21 cellular contexts compared by ENCODE assay signal in genomic region chr10:927131-927530, GRCh38. TPM values are rescaled to one million over a fixed set of nuclear protein-coding genes. Genes with fewer than 3 reads are reported as not detected.
DNase-seq lines count a peak whose midpoint lies in the region; ATAC-seq and TF ChIP-seq lines count a peak whose summit lies in the region.
"Had no signal": no experiment of that assay in that cellular context is flagged by ENCODE, and none has a peak within 500 bp of the region (broad histone marks: within the 10 kb centered on the region; RNA-seq: fewer than 3 reads in every experiment).

No MANE protein-coding gene starts in this region.

- peak overlapping the region; percentile 57 for H3K27ac Mint-ChIP-seq in activated CD8-positive, alpha-beta T cell treated with anti-CD3 and anti-CD28 coated beads for 36 hours
- no peak overlapping the region for H3K27ac Mint-ChIP-seq in activated CD8-positive, alpha-beta T cell treated with anti-CD3 and anti-CD28 coated beads, Interleukin-2, amount 10 ng/mL, durations not matched to agents 7 days and 5 days
- peak overlapping the region; percentile 93 for H3K27ac Mint-ChIP-seq in progenitor cell of endocrine pancreas
- H3K27ac Mint-ChIP-seq: activated B cell treated with CpG ODN at 0.5 μM for 24 hours had no signal

- H3K27me3 Mint-ChIP-seq in activated CD8-positive, alpha-beta T cell treated with anti-CD3 and anti-CD28 coated beads for 36 hours: no peaks in the 10 kb centered on the region
- H3K27me3 Mint-ChIP-seq in activated CD8-positive, alpha-beta T cell treated with anti-CD3 and anti-CD28 coated beads, Interleukin-2, amount 10 ng/mL, durations not matched to agents 7 days and 5 days (ENCODE audit: low read depth): no peaks in the 10 kb centered on the region
- H3K27me3 Mint-ChIP-seq in progenitor cell of endocrine pancreas: no peaks in the 10 kb centered on the region
- H3K27me3 Mint-ChIP-seq: activated B cell treated with CpG ODN at 0.5 μM for 24 hours; stimulated activated naive CD8-positive, alpha-beta T cell treated with anti-CD3 and anti-CD28 coated beads, Interleukin-15, amount 100 ng/mL, for 72 hours had no signal

- no peak overlapping the region for H3K4me3 ChIP-seq in Peyer's patch
- H3K4me3 ChIP-seq in prostate gland: no peak overlapping the region
- H3K4me3 ChIP-seq: adrenal gland, left lung, SJCRH30, tibial nerve had no signal

- CTCF ChIA-PET in activated CD8-positive, alpha-beta T cell treated with anti-CD3 and anti-CD28 coated beads for 36 hours (lab: Charles Lee): no interaction called here
- CTCF ChIA-PET in activated CD8-positive, alpha-beta T cell treated with anti-CD3 and anti-CD28 coated beads, Interleukin-2, amount 10 ng/mL, durations not matched to agents 7 days and 5 days (lab: Charles Lee): no interaction called here

- peaks cover 0 to 56% (median 7%) of the 10 kb centered on the region in 4 donors for H3K4me1 ChIP-seq in Peyer's patch
- no peaks in the 10 kb centered on the region for H3K4me1 ChIP-seq in prostate gland (replicated peaks)
- H3K4me1 ChIP-seq: BE2C, SJCRH30 had no signal

- DNase-seq in activated CD8-positive, alpha-beta T cell treated with anti-CD3 and anti-CD28 coated beads for 36 hours: no peak
- DNase-seq in activated CD8-positive, alpha-beta T cell treated with anti-CD3 and anti-CD28 coated beads, Interleukin-2, amount 10 ng/mL, durations not matched to agents 7 days and 5 days: no peak
- DNase-seq in Peyer's patch: peak in 2 of 3 donors; percentile 5 to 6
- peak; percentile 34 for DNase-seq in glomerular visceral epithelial cell (ENCODE audit: extremely low spot score)
- no peak for DNase-seq in progenitor cell of endocrine pancreas (ENCODE audit: low spot score, unreplicated experiment)
- DNase-seq in putamen (ENCODE audit: low spot score): no peak
- DNase-seq in prostate gland (ENCODE audit: low spot score): no peak
- DNase-seq: activated B cell treated with CpG ODN at 0.5 μM for 24 hours; activated effector memory CD4-positive, alpha-beta T cell treated with Interleukin-2 at 50 U/mL for 16 hours; BE2C; EL; Karpas-422; left lung; NCI-H1092; NCI-H2029; SJCRH30; stimulated activated CD4-positive, alpha-beta T cell treated with anti-CD3 and anti-CD28 coated beads, Interleukin-4, amount 100 ng/mL, for 24 hours; stimulated activated naive CD8-positive, alpha-beta T cell treated with anti-CD3 and anti-CD28 coated beads, Interleukin-15, amount 100 ng/mL, for 72 hours had no signal

- H3K9me3 Mint-ChIP-seq in activated CD8-positive, alpha-beta T cell treated with anti-CD3 and anti-CD28 coated beads for 36 hours: no peaks in the 10 kb centered on the region
- H3K9me3 Mint-ChIP-seq in activated CD8-positive, alpha-beta T cell treated with anti-CD3 and anti-CD28 coated beads, Interleukin-2, amount 10 ng/mL, durations not matched to agents 7 days and 5 days (ENCODE audit: insufficient read depth): no peaks in the 10 kb centered on the region
- no peaks in the 10 kb centered on the region for H3K9me3 Mint-ChIP-seq in progenitor cell of endocrine pancreas (ENCODE audit: low read depth)
- H3K9me3 Mint-ChIP-seq: activated B cell treated with CpG ODN at 0.5 μM for 24 hours; stimulated activated naive CD8-positive, alpha-beta T cell treated with anti-CD3 and anti-CD28 coated beads, Interleukin-15, amount 100 ng/mL, for 72 hours had no signal

- 54% methylated on average over 2 of the region's 2 CpGs for WGBS in prostate gland

- peaks cover 42% of the 10 kb centered on the region for H3K36me3 Mint-ChIP-seq in activated CD8-positive, alpha-beta T cell treated with anti-CD3 and anti-CD28 coated beads for 36 hours (ENCODE audit: low read depth)
- peaks cover 38% of the 10 kb centered on the region for H3K36me3 Mint-ChIP-seq in activated CD8-positive, alpha-beta T cell treated with anti-CD3 and anti-CD28 coated beads, Interleukin-2, amount 10 ng/mL, durations not matched to agents 7 days and 5 days (ENCODE audit: low read depth)
- peaks cover 6% of the 10 kb centered on the region for H3K36me3 Mint-ChIP-seq in progenitor cell of endocrine pancreas (ENCODE audit: insufficient read depth)

- intact Hi-C loops in activated CD8-positive, alpha-beta T cell treated with anti-CD3 and anti-CD28 coated beads for 36 hours (cut with micrococcal nuclease): no loop called here
- intact Hi-C loops in prostate gland (cut with DNase I): no loop called here

- H3K4me3 Mint-ChIP-seq in activated CD8-positive, alpha-beta T cell treated with anti-CD3 and anti-CD28 coated beads for 36 hours: no peak overlapping the region
- no peak overlapping the region for H3K4me3 Mint-ChIP-seq in activated CD8-positive, alpha-beta T cell treated with anti-CD3 and anti-CD28 coated beads, Interleukin-2, amount 10 ng/mL, durations not matched to agents 7 days and 5 days
- H3K4me3 Mint-ChIP-seq in progenitor cell of endocrine pancreas (ENCODE audit: low read depth): peak overlapping the region; percentile 17
- H3K4me3 Mint-ChIP-seq: activated B cell treated with CpG ODN at 0.5 μM for 24 hours; stimulated activated naive CD8-positive, alpha-beta T cell treated with anti-CD3 and anti-CD28 coated beads, Interleukin-15, amount 100 ng/mL, for 72 hours had no signal

- peaks cover 56% of the 10 kb centered on the region for H3K4me1 Mint-ChIP-seq in activated CD8-positive, alpha-beta T cell treated with anti-CD3 and anti-CD28 coated beads for 36 hours (ENCODE audit: low read depth)
- H3K4me1 Mint-ChIP-seq in activated CD8-positive, alpha-beta T cell treated with anti-CD3 and anti-CD28 coated beads, Interleukin-2, amount 10 ng/mL, durations not matched to agents 7 days and 5 days (ENCODE audit: low read depth): peaks cover 47% of the 10 kb centered on the region
- peaks cover 47% of the 10 kb centered on the region for H3K4me1 Mint-ChIP-seq in progenitor cell of endocrine pancreas (ENCODE audit: low read depth)

- POLR2A ChIA-PET in activated CD8-positive, alpha-beta T cell treated with anti-CD3 and anti-CD28 coated beads for 36 hours (lab: Charles Lee): interaction anchor here (1.4 kb wide), 1 partner anchor 17 kb away, joined by 3 read pairs; no protein-coding TSS in a partner anchor
- POLR2A ChIA-PET in activated CD8-positive, alpha-beta T cell treated with anti-CD3 and anti-CD28 coated beads, Interleukin-2, amount 10 ng/mL, durations not matched to agents 7 days and 5 days (lab: Charles Lee): interaction anchor here (0.5 kb wide), 1 partner anchor 16 kb away, joined by 3 read pairs; no protein-coding TSS in a partner anchor

- no peak overlapping the region for H3K27ac ChIP-seq in Peyer's patch
- H3K27ac ChIP-seq in prostate gland: no peak overlapping the region
- H3K27ac ChIP-seq: adrenal gland, SJCRH30, tibial nerve had no signal

- H3K9me3 ChIP-seq in Peyer's patch: no peaks in the 10 kb centered on the region
- no peaks in the 10 kb centered on the region for H3K9me3 ChIP-seq in prostate gland
- H3K9me3 ChIP-seq: adrenal gland, BE2C, left lung, SJCRH30, tibial nerve had no signal

- H3K36me3 ChIP-seq in Peyer's patch (no peaks in the 10 kb centered on the region), prostate gland (no peaks in the 10 kb centered on the region)
- H3K36me3 ChIP-seq: SJCRH30, tibial nerve had no signal

- no peak for TF ChIP-seq CTCF in activated CD8-positive, alpha-beta T cell treated with anti-CD3 and anti-CD28 coated beads for 36 hours (IDR thresholded peaks at IDR 0.05)
- TF ChIP-seq CTCF in Peyer's patch (IDR thresholded peaks at IDR 0.05) (no peak), progenitor cell of endocrine pancreas (IDR thresholded peaks at IDR 0.05; ENCODE audit: unreplicated experiment) (no peak), prostate gland (IDR thresholded peaks at IDR 0.05) (no peak)

- TF ChIP-seq POLR2A in Peyer's patch (IDR thresholded peaks at IDR 0.05) (no peak), prostate gland (IDR thresholded peaks at IDR 0.05) (no peak)

- no peaks in the 10 kb centered on the region for H3K27me3 ChIP-seq in Peyer's patch
- no peaks in the 10 kb centered on the region for H3K27me3 ChIP-seq in prostate gland (replicated peaks; ENCODE audit: insufficient read depth)
- H3K27me3 ChIP-seq: adrenal gland, BE2C, left lung, SJCRH30, tibial nerve had no signal

- ATAC-seq in activated CD8-positive, alpha-beta T cell treated with anti-CD3 and anti-CD28 coated beads for 36 hours: no peak
- ATAC-seq in activated CD8-positive, alpha-beta T cell treated with anti-CD3 and anti-CD28 coated beads, Interleukin-2, amount 10 ng/mL, durations not matched to agents 7 days and 5 days: no peak
- no peak for ATAC-seq in HG02970 (IDR thresholded peaks at IDR 0.05; ENCODE audit: low FRiP score, unreplicated experiment)
- ATAC-seq: stimulated activated naive CD8-positive, alpha-beta T cell treated with anti-CD3 and anti-CD28 coated beads, Interleukin-15, amount 100 ng/mL, for 72 hours had no signal

RNA-seq across cellular contexts. Expression of gene LARP4B, which starts 4.4 kb away (rescaled TPM):
- 100 to 1,000 TPM; 101 to 104 TPM for total RNA-seq in activated CD8-positive, alpha-beta T cell treated with anti-CD3 and anti-CD28 coated beads for 36 hours
- total RNA-seq in activated CD8-positive, alpha-beta T cell treated with anti-CD3 and anti-CD28 coated beads, Interleukin-2, amount 10 ng/mL, durations not matched to agents 7 days and 5 days: 100 to 1,000 TPM; 107 to 108 TPM
- total RNA-seq in Peyer's patch (100 to 1,000 TPM in 2 of 4 donors, 10 to 100 TPM in 2; 77.2 to 106 (median 93.3) TPM), progenitor cell of endocrine pancreas (110 and 114 TPM in 2 replicates), prostate gland (10 to 100 TPM; 51.9 to 95.4 TPM)

Comparison
In these comparisons a context has a peak if more than half of its experiments do, and no peak if none do; other contexts are left out.
1. DNase-seq: peak in Peyer's patch (2 of 3) and glomerular visceral epithelial cell (single experiment); none in activated CD8-positive, alpha-beta T cell treated with anti-CD3 and anti-CD28 coated beads for 36 hours (single experiment), activated CD8-positive, alpha-beta T cell treated with anti-CD3 and anti-CD28 coated beads, Interleukin-2, amount 10 ng/mL, durations not matched to agents 7 days and 5 days (single experiment), progenitor cell of endocrine pancreas (single experiment), putamen (single experiment) and prostate gland (single experiment).